In the genomic region with DNA sequence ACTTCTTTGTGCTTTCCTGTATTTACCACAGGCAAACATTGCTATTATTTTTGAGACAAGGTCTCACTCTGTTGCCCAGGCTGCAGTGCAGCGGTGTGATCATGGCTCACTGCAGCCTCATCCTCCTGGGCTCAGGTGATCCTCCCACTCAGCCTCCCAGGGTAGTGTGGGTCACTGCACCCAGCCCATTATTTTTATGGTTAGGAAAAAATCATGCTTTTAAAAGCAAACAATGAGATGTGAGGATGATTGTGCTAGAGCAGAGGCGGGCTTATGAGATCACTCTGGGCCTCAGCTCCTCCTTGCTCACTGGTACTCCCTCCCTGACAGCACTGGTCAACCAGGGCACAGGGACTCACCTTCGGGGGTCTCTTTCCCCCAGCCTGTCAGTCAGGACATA, we compare ENCODE assay signal across 1 cellular context.
TF ChIP-seq lines count a peak whose summit lies in the region.

No MANE protein-coding gene starts in this region.

TF ChIP-seq in HEK293, 187 proteins besides CTCF, POLR2A, EP300 and RAD21 (continued from another document):
- TF ChIP-seq, protein P1, sequence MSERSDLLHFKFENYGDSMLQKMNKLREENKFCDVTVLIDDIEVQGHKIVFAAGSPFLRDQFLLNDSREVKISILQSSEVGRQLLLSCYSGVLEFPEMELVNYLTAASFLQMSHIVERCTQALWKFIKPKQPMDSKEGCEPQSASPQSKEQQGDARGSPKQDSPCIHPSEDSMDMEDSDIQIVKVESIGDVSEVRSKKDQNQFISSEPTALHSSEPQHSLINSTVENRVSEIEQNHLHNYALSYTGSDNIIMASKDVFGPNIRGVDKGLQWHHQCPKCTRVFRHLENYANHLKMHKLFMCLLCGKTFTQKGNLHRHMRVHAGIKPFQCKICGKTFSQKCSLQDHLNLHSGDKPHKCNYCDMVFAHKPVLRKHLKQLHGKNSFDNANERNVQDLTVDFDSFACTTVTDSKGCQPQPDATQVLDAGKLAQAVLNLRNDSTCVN (tag by site-specific recombination; optimal IDR thresholded peaks at IDR 0.05) = no peak
- TF ChIP-seq ZNF394 (tag by site-specific recombination; IDR thresholded peaks at IDR 0.05; ENCODE audit: borderline replicate concordance) (peak; percentile 68; the same call in 1 of the 2 replicates), HOXA7 (CRISPR knock-in tag; IDR thresholded peaks at IDR 0.05; ENCODE audit: borderline replicate concordance) (no peak)
